ENCODE assay signal across 9 cellular contexts in the genomic region with DNA sequence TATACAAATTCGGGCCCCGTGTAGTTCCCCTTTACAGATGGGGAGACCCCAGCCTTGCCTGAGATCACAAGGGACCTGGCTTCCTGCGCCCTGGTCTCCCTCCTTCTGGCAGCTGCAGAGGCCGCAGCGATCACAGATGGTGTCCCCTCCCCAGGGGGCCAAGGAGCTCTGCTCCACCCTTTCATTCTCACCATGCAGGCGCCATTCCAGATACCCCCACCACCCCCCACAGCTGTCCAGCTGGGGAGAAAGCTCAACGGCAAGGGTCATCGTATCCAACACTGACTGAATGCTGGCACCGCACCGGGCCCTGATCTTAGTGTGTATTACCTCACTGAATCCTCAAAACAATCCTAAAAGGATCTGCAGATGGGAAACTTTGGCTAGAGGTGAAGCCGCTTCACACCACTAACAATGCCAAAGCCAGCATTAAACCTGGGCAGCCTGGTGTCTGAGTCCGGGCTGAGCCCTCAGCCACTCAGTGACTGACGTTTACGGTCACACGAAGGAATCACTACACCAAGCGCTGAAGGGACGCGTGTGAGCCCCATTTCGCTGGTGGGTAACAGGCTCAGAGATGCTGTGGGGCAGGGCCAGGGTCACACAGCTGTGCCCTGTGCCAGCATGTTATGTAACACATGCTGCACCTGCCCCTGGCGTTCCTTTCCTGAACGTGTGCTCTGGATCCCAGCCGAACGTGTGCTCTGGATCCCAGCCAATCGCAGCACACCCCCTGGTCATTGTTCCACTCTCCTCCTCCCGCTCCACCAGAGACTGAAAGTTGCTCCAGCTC. TPM values are rescaled to one million over a fixed set of nuclear protein-coding genes. Genes with fewer than 3 reads are reported as not detected.
DNase-seq lines count a peak whose midpoint lies in the region; ATAC-seq and TF ChIP-seq lines count a peak whose summit lies in the region.
"Had no signal": no experiment of that assay in that cellular context is flagged by ENCODE, and none has a peak within 500 bp of the region (broad histone marks: within the 10 kb centered on the region; RNA-seq: fewer than 3 reads in every experiment).

No MANE protein-coding gene starts in this region.

- H3K9me3 ChIP-seq in HEK293 (ENCODE audit: control insufficient read depth, insufficient read depth, low read depth, low read length): no peaks in the 10 kb centered on the region
- H3K9me3 ChIP-seq in mucosa of stomach (ENCODE audit: control insufficient read depth, low read length): no peaks in the 10 kb centered on the region

- no peaks in the 10 kb centered on the region for H3K27me3 Mint-ChIP-seq in activated naive CD8-positive, alpha-beta T cell treated with anti-CD3 and anti-CD28 coated beads, Interleukin-2, amount 10 ng/mL, durations not matched to agents 7 days and 5 days
- H3K27me3 Mint-ChIP-seq: stimulated activated naive CD8-positive, alpha-beta T cell treated with anti-CD3 and anti-CD28 coated beads, Interleukin-15, amount 100 ng/mL, for 72 hours had no signal

- peaks cover 15% of the 10 kb centered on the region for H3K27me3 ChIP-seq in mucosa of stomach (ENCODE audit: control insufficient read depth, insufficient read depth, low read length)

- peaks cover 13% of the 10 kb centered on the region for H3K4me1 Mint-ChIP-seq in activated naive CD8-positive, alpha-beta T cell treated with anti-CD3 and anti-CD28 coated beads, Interleukin-2, amount 10 ng/mL, durations not matched to agents 7 days and 5 days

- peak; percentile 25 for DNase-seq in COR-L47 (lab: John Stamatoyannopoulos, UW)
- DNase-seq in activated naive CD8-positive, alpha-beta T cell treated with anti-CD3 and anti-CD28 coated beads, Interleukin-2, amount 10 ng/mL, durations not matched to agents 7 days and 5 days: peak; percentile 16
- DNase-seq in pons (ENCODE audit: low spot score): no peak
- DNase-seq in SKM-1 (lab: John Stamatoyannopoulos, UW; ENCODE audit: unreplicated experiment): no peak
- no peak for DNase-seq in cortex of kidney (lab: John Stamatoyannopoulos, UW)
- DNase-seq: stimulated activated naive CD8-positive, alpha-beta T cell treated with anti-CD3 and anti-CD28 coated beads, Interleukin-15, amount 100 ng/mL, for 72 hours had no signal

- no peak overlapping the region for H3K27ac ChIP-seq in HEK293 (ENCODE audit: extremely low read depth, low read depth, low read length)

- H3K36me3 ChIP-seq in HEK293 (ENCODE audit: control insufficient read depth in 2 of 2, insufficient read depth in 1 of 2, low read length in 2 of 2): no peaks in the 10 kb centered on the region
- H3K36me3 ChIP-seq in mucosa of stomach (ENCODE audit: control insufficient read depth, insufficient read depth, low read length): no peaks in the 10 kb centered on the region

- TF ChIP-seq CTCF in HEK293 (tag by site-specific recombination; IDR thresholded peaks at IDR 0.05): no peak

- no peak overlapping the region for H3K27ac Mint-ChIP-seq in activated naive CD8-positive, alpha-beta T cell treated with anti-CD3 and anti-CD28 coated beads, Interleukin-2, amount 10 ng/mL, durations not matched to agents 7 days and 5 days

- H3K4me3 ChIP-seq in HEK293 (ENCODE audit: low read depth, low read length): no peak overlapping the region
- no peak overlapping the region for H3K4me3 ChIP-seq in mucosa of stomach (ENCODE audit: low read length)

- H3K9ac ChIP-seq in mucosa of stomach (ENCODE audit: low read length): peak overlapping the region; percentile 43

- ATAC-seq in activated naive CD8-positive, alpha-beta T cell treated with anti-CD3 and anti-CD28 coated beads, Interleukin-2, amount 10 ng/mL, durations not matched to agents 7 days and 5 days (ENCODE audit: low read depth): no peak
- ATAC-seq in HG03442 (IDR thresholded peaks at IDR 0.05; ENCODE audit: unreplicated experiment): no peak
- ATAC-seq: stimulated activated naive CD8-positive, alpha-beta T cell treated with anti-CD3 and anti-CD28 coated beads, Interleukin-15, amount 100 ng/mL, for 72 hours had no signal

- H3K4me1 ChIP-seq in HEK293 (ENCODE audit: control insufficient read depth, insufficient read depth, low read length) (no peaks in the 10 kb centered on the region; the same call in 1 of the 2 replicates), mucosa of stomach (ENCODE audit: control insufficient read depth, insufficient read depth, low read length) (peaks cover 27% of the 10 kb centered on the region)

- no peaks in the 10 kb centered on the region for H3K9me3 Mint-ChIP-seq in activated naive CD8-positive, alpha-beta T cell treated with anti-CD3 and anti-CD28 coated beads, Interleukin-2, amount 10 ng/mL, durations not matched to agents 7 days and 5 days
- H3K9me3 Mint-ChIP-seq: stimulated activated naive CD8-positive, alpha-beta T cell treated with anti-CD3 and anti-CD28 coated beads, Interleukin-15, amount 100 ng/mL, for 72 hours had no signal

- H3K36me3 Mint-ChIP-seq in activated naive CD8-positive, alpha-beta T cell treated with anti-CD3 and anti-CD28 coated beads, Interleukin-2, amount 10 ng/mL, durations not matched to agents 7 days and 5 days: peaks cover 2% of the 10 kb centered on the region

- CTCF ChIA-PET in HEK293 (lab: Yijun Ruan, JAX): no interaction called here

- H3K4me3 Mint-ChIP-seq in activated naive CD8-positive, alpha-beta T cell treated with anti-CD3 and anti-CD28 coated beads, Interleukin-2, amount 10 ng/mL, durations not matched to agents 7 days and 5 days: no peak overlapping the region
- H3K4me3 Mint-ChIP-seq: stimulated activated naive CD8-positive, alpha-beta T cell treated with anti-CD3 and anti-CD28 coated beads, Interleukin-15, amount 100 ng/mL, for 72 hours had no signal

- POLR2A ChIA-PET in HEK293 (lab: Yijun Ruan, JAX): no interaction called here
- POLR2A ChIA-PET in activated naive CD8-positive, alpha-beta T cell treated with anti-CD3 and anti-CD28 coated beads, Interleukin-2, amount 10 ng/mL, durations not matched to agents 7 days and 5 days (lab: Charles Lee): no interaction called here

TF ChIP-seq in HEK293, 187 proteins besides CTCF, POLR2A, EP300 and RAD21 (continues in another document):
- TF ChIP-seq, protein P1, sequence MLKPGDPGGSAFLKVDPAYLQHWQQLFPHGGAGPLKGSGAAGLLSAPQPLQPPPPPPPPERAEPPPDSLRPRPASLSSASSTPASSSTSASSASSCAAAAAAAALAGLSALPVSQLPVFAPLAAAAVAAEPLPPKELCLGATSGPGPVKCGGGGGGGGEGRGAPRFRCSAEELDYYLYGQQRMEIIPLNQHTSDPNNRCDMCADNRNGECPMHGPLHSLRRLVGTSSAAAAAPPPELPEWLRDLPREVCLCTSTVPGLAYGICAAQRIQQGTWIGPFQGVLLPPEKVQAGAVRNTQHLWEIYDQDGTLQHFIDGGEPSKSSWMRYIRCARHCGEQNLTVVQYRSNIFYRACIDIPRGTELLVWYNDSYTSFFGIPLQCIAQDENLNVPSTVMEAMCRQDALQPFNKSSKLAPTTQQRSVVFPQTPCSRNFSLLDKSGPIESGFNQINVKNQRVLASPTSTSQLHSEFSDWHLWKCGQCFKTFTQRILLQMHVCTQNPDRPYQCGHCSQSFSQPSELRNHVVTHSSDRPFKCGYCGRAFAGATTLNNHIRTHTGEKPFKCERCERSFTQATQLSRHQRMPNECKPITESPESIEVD (tag by site-specific recombination; IDR thresholded peaks at IDR 0.05): no peak
- TF ChIP-seq ZFP37 (tag by site-specific recombination; IDR thresholded peaks at IDR 0.05): no peak
- no peak for TF ChIP-seq MZF1 (tag by site-specific recombination; IDR thresholded peaks at IDR 0.05; ENCODE audit: borderline replicate concordance)
- peak; percentile 53 for TF ChIP-seq ZIC2 (tag by site-specific recombination; IDR thresholded peaks at IDR 0.05)
- TF ChIP-seq, protein P2, sequence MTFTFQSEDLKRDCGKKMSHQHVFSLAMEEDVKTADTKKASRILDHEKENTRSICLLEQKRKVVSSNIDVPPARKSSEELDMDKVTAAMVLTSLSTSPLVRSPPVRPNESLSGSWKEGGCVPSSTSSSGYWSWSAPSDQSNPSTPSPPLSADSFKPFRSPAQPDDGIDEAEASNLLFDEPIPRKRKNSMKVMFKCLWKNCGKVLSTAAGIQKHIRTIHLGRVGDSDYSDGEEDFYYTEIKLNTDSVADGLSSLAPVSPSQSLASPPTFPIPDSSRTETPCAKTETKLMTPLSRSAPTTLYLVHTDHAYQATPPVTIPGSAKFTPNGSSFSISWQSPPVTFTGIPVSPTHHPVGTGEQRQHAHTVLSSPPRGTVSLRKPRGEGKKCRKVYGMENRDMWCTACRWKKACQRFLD (tag by site-specific recombination; IDR thresholded peaks at IDR 0.05): no peak
- TF ChIP-seq ZNF629 (tag by site-specific recombination; IDR thresholded peaks at IDR 0.05): no peak
- TF ChIP-seq ZNF266 (tag by site-specific recombination; IDR thresholded peaks at IDR 0.05; ENCODE audit: low read depth): no peak
- TF ChIP-seq, protein P3, sequence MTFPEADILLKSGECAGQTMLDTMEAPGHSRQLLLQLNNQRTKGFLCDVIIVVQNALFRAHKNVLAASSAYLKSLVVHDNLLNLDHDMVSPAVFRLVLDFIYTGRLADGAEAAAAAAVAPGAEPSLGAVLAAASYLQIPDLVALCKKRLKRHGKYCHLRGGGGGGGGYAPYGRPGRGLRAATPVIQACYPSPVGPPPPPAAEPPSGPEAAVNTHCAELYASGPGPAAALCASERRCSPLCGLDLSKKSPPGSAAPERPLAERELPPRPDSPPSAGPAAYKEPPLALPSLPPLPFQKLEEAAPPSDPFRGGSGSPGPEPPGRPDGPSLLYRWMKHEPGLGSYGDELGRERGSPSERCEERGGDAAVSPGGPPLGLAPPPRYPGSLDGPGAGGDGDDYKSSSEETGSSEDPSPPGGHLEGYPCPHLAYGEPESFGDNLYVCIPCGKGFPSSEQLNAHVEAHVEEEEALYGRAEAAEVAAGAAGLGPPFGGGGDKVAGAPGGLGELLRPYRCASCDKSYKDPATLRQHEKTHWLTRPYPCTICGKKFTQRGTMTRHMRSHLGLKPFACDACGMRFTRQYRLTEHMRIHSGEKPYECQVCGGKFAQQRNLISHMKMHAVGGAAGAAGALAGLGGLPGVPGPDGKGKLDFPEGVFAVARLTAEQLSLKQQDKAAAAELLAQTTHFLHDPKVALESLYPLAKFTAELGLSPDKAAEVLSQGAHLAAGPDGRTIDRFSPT (tag by site-specific recombination; IDR thresholded peaks at IDR 0.05): no peak
- peak; percentile 86 for TF ChIP-seq ZNF341 (tag by site-specific recombination; IDR thresholded peaks at IDR 0.05; ENCODE audit: low read depth)
- TF ChIP-seq ZNF112 (tag by site-specific recombination; IDR thresholded peaks at IDR 0.05): no peak
- no peak for TF ChIP-seq ZNF677 (tag by site-specific recombination; IDR thresholded peaks at IDR 0.05)
- TF ChIP-seq OVOL3 (tag by site-specific recombination; IDR thresholded peaks at IDR 0.05): no peak

RNA-seq across cellular contexts. Expression of a gene that starts 51.9 kb away (rescaled TPM):
- 10 to 100 TPM; 59.5 to 64.6 TPM for total RNA-seq in activated naive CD8-positive, alpha-beta T cell treated with anti-CD3 and anti-CD28 coated beads, Interleukin-2, amount 10 ng/mL, durations not matched to agents 7 days and 5 days

Comparison
In these comparisons a context has a peak if more than half of its experiments do, and no peak if none do; other contexts are left out.
1. DNase-seq: peak in COR-L47 (single experiment) and activated naive CD8-positive, alpha-beta T cell treated with anti-CD3 and anti-CD28 coated beads, Interleukin-2, amount 10 ng/mL, durations not matched to agents 7 days and 5 days (single experiment); none in pons (single experiment), SKM-1 (single experiment) and cortex of kidney (single experiment).